Comparison of ENCODE assay signal across 29 cellular contexts in the genomic region with DNA sequence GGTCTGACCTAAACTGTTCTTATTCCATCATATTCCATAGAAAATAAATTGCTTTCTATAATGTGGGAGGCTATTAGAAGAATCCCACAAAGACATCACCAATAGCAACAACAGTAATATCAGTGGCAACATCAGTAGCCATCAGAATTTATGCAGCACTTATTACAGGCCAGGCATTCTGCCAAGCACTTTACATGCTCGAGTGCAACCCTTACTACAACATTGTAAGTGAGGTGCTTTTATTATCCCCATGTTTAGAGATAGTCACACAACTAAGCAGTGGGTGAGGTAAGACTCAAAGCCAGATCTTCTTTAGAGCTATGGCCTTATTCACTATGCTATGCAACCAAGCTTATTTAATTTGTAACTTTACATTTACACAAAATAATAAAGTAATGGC.
DNase-seq lines count a peak whose midpoint lies in the region; ATAC-seq lines count a peak whose summit lies in the region.
"Had no signal": no experiment of that assay in that cellular context is flagged by ENCODE, and none has a peak within 500 bp of the region (broad histone marks: within the 10 kb centered on the region; RNA-seq: fewer than 3 reads in every experiment).

No MANE protein-coding gene starts in this region.

- H3K4me3 Mint-ChIP-seq in activated CD4-positive, alpha-beta memory T cell treated with anti-CD3 and anti-CD28 coated beads for 36 hours, result no peak overlapping the region
- H3K4me3 Mint-ChIP-seq: HFFc6; natural killer cell treated with Interleukin-12 subunit alpha and Interleukin-12 subunit beta and Interleukin-15 and Interleukin-18, amount 100 ng/mL, for 72 hours; T-helper 17 cell had no signal

- peaks cover 11% of the 10 kb centered on the region for H3K4me1 Mint-ChIP-seq in activated CD4-positive, alpha-beta memory T cell treated with anti-CD3 and anti-CD28 coated beads for 36 hours (ENCODE audit: low read depth)

- intact Hi-C loops in activated CD4-positive, alpha-beta memory T cell treated with anti-CD3 and anti-CD28 coated beads for 36 hours (cut with micrococcal nuclease), result no loop called here

- H3K4me3 ChIP-seq in rectal smooth muscle tissue (ENCODE audit: low read length), result no peak overlapping the region
- H3K4me3 ChIP-seq: A549, heart right ventricle, right atrium auricular region, SK-N-MC, spleen, testis, vagina had no signal

- no peak for ATAC-seq in GM18519 (IDR thresholded peaks at IDR 0.05; ENCODE audit: low FRiP score, unreplicated experiment)
- ATAC-seq: A549; heart right ventricle; natural killer cell treated with Interleukin-12 subunit alpha and Interleukin-12 subunit beta and Interleukin-15 and Interleukin-18, amount 100 ng/mL, for 72 hours; T-helper 17 cell had no signal

- H3K36me3 Mint-ChIP-seq in activated CD4-positive, alpha-beta memory T cell treated with anti-CD3 and anti-CD28 coated beads for 36 hours, result no peaks in the 10 kb centered on the region

- H3K27me3 Mint-ChIP-seq in activated CD4-positive, alpha-beta memory T cell treated with anti-CD3 and anti-CD28 coated beads for 36 hours, result no peaks in the 10 kb centered on the region
- H3K27me3 Mint-ChIP-seq: T-helper 17 cell had no signal

- POLR2A ChIA-PET in activated CD4-positive, alpha-beta memory T cell treated with anti-CD3 and anti-CD28 coated beads for 36 hours (lab: Charles Lee), result no interaction called here

- peak; percentile 4 for DNase-seq in NCI-H2029 treated with DMSO at 0.1 percent for 48 hours (lab: John Stamatoyannopoulos, UW)
- DNase-seq in NCI-H2029 (lab: John Stamatoyannopoulos, UW), result no peak
- peak; percentile 39 for DNase-seq in NCI-H187 treated with DMSO at 0.1 percent for 48 hours (lab: John Stamatoyannopoulos, UW)
- DNase-seq in astrocyte of the hippocampus (ENCODE audit: low read depth, low spot score), result peak; percentile 36
- DNase-seq in activated CD4-positive, alpha-beta memory T cell treated with anti-CD3 and anti-CD28 coated beads for 36 hours, result no peak
- DNase-seq in effector CD8-positive, alpha-beta T cell (lab: John Stamatoyannopoulos, UW), result no peak
- DNase-seq: activated T-cell treated with anti-CD3 and anti-CD28 coated beads, Interleukin-2, amount 50 U/mL, for 1 hour; BE2C; brain microvascular endothelial cell; EL; foreskin fibroblast; heart right ventricle; HFFc6; midbrain; NCI-H146; NCI-H524 treated with DMSO at 0.1 percent for 48 hours; spleen; stimulated activated CD4-positive, alpha-beta T cell treated with anti-CD3 and anti-CD28 coated beads, Interleukin-4, amount 100 ng/mL, for 24 hours; stimulated activated naive CD4-positive, alpha-beta T cell; T-helper 17 cell; testis had no signal

- peaks cover 15% of the 10 kb centered on the region for H3K4me1 ChIP-seq in rectal smooth muscle tissue (ENCODE audit: control insufficient read depth, insufficient read depth, low read length)
- H3K4me1 ChIP-seq: A549, BE2C, heart right ventricle, right atrium auricular region, spleen, testis, vagina had no signal

- no peaks in the 10 kb centered on the region for H3K36me3 ChIP-seq in rectal smooth muscle tissue (ENCODE audit: control insufficient read depth, insufficient read depth, low read length)
- H3K36me3 ChIP-seq: BE2C, brain microvascular endothelial cell, heart right ventricle, right atrium auricular region, spleen, vagina had no signal

- peak overlapping the region; percentile 16 for H3K27ac ChIP-seq in rectal smooth muscle tissue (ENCODE audit: low read depth, low read length)
- H3K27ac ChIP-seq: A549, brain microvascular endothelial cell, epithelial cell of prostate, heart right ventricle, right atrium auricular region, SK-N-MC, spleen, testis, vagina had no signal

- no peaks in the 10 kb centered on the region for H3K9me3 Mint-ChIP-seq in activated CD4-positive, alpha-beta memory T cell treated with anti-CD3 and anti-CD28 coated beads for 36 hours
- H3K9me3 Mint-ChIP-seq: HFFc6 had no signal

- no peak overlapping the region for H3K27ac Mint-ChIP-seq in activated CD4-positive, alpha-beta memory T cell treated with anti-CD3 and anti-CD28 coated beads for 36 hours
- H3K27ac Mint-ChIP-seq: HFFc6; natural killer cell treated with Interleukin-12 subunit alpha and Interleukin-12 subunit beta and Interleukin-15 and Interleukin-18, amount 100 ng/mL, for 72 hours; T-helper 17 cell had no signal

- CTCF ChIA-PET in activated CD4-positive, alpha-beta memory T cell treated with anti-CD3 and anti-CD28 coated beads for 36 hours (lab: Charles Lee), result no interaction called here

- no peaks in the 10 kb centered on the region for H3K27me3 ChIP-seq in rectal smooth muscle tissue (ENCODE audit: control insufficient read depth, insufficient read depth, low read length)
- H3K27me3 ChIP-seq: BE2C, brain microvascular endothelial cell, heart right ventricle, right atrium auricular region, spleen, testis, vagina had no signal

- no peak overlapping the region for H3K9ac ChIP-seq in rectal smooth muscle tissue (ENCODE audit: low read length)

Comparison
In these comparisons a context has a peak if more than half of its experiments do, and no peak if none do; other contexts are left out.
1. DNase-seq: peak in NCI-H2029 treated with DMSO at 0.1 percent for 48 hours (single experiment), NCI-H187 treated with DMSO at 0.1 percent for 48 hours (single experiment) and astrocyte of the hippocampus (single experiment); none in NCI-H2029 (single experiment), activated CD4-positive, alpha-beta memory T cell treated with anti-CD3 and anti-CD28 coated beads for 36 hours (single experiment) and effector CD8-positive, alpha-beta T cell (single experiment).